ENCODE assay signal across 19 cellular contexts in the genomic region with DNA sequence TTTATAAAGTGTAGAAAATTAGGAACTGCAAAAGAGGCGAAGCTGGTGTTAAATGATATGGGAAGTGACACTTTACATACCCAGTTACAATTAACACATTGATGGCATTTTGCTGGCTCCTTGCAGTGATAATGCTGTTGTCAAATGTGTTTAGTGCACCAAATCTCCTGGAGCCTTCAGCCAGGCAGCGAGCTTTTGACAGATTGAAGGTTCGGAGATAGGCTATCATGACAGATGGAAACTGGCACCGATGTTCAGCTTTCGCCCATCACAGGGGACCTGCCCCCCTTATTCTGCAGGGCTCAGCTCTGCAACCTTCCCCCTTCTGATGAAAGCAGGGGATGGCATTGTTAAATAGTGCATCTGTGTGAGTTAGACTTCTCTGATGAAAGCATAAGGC.
"Had no signal": no experiment of that assay in that cellular context is flagged by ENCODE, and none has a peak within 500 bp of the region (broad histone marks: within the 10 kb centered on the region; RNA-seq: fewer than 3 reads in every experiment).

No MANE protein-coding gene starts in this region.

- H3K36me3 Mint-ChIP-seq: activated CD8-positive, alpha-beta memory T cell treated with anti-CD3 and anti-CD28 coated beads, Interleukin-2, amount 10 ng/mL, durations not matched to agents 7 days and 5 days; activated naive CD8-positive, alpha-beta T cell treated with anti-CD3 and anti-CD28 coated beads for 36 hours; memory B cell; naive B cell had no signal

- H3K9me3 Mint-ChIP-seq: activated naive CD8-positive, alpha-beta T cell treated with anti-CD3 and anti-CD28 coated beads for 36 hours; memory B cell; stimulated activated naive CD8-positive, alpha-beta T cell treated with anti-CD3 and anti-CD28 coated beads, Interleukin-15, amount 100 ng/mL, for 72 hours had no signal

- H3K9me3 ChIP-seq: mucosa of descending colon, right atrium auricular region, vagina had no signal

- H3K4me3 Mint-ChIP-seq: activated CD8-positive, alpha-beta memory T cell treated with anti-CD3 and anti-CD28 coated beads, Interleukin-2, amount 10 ng/mL, durations not matched to agents 7 days and 5 days; activated naive CD8-positive, alpha-beta T cell treated with anti-CD3 and anti-CD28 coated beads for 36 hours; memory B cell; naive B cell; stimulated activated naive CD8-positive, alpha-beta T cell treated with anti-CD3 and anti-CD28 coated beads, Interleukin-15, amount 100 ng/mL, for 72 hours had no signal

- H3K27me3 ChIP-seq: right atrium auricular region, vagina had no signal

- H3K27ac Mint-ChIP-seq: activated CD8-positive, alpha-beta memory T cell treated with anti-CD3 and anti-CD28 coated beads, Interleukin-2, amount 10 ng/mL, durations not matched to agents 7 days and 5 days; activated naive CD8-positive, alpha-beta T cell treated with anti-CD3 and anti-CD28 coated beads for 36 hours; memory B cell; naive B cell; progenitor cell of endocrine pancreas; stimulated activated naive CD8-positive, alpha-beta T cell treated with anti-CD3 and anti-CD28 coated beads, Interleukin-15, amount 100 ng/mL, for 72 hours had no signal

- H3K4me1 ChIP-seq: right atrium auricular region, vagina had no signal

- H3K27me3 Mint-ChIP-seq: naive B cell had no signal

- H3K4me3 ChIP-seq: hepatocyte, mucosa of descending colon, right atrium auricular region, vagina had no signal

- H3K4me1 Mint-ChIP-seq: activated CD8-positive, alpha-beta memory T cell treated with anti-CD3 and anti-CD28 coated beads, Interleukin-2, amount 10 ng/mL, durations not matched to agents 7 days and 5 days; activated naive CD8-positive, alpha-beta T cell treated with anti-CD3 and anti-CD28 coated beads for 36 hours; memory B cell; naive B cell; stimulated activated naive CD8-positive, alpha-beta T cell treated with anti-CD3 and anti-CD28 coated beads, Interleukin-15, amount 100 ng/mL, for 72 hours had no signal

- H3K27ac ChIP-seq: hepatocyte, right atrium auricular region, vagina, WERI-Rb-1 had no signal

- DNase-seq: activated CD4-positive, alpha-beta T cell treated with anti-CD3 and anti-CD28 coated beads, Interleukin-2, amount 50 U/mL, for 48 hours; activated CD8-positive, alpha-beta memory T cell treated with anti-CD3 and anti-CD28 coated beads, Interleukin-2, amount 10 ng/mL, durations not matched to agents 7 days and 5 days; activated naive CD4-positive, alpha-beta T cell; activated naive CD8-positive, alpha-beta T cell treated with anti-CD3 and anti-CD28 coated beads for 36 hours; amniotic stem cell; dermis blood vessel endothelial cell; effector memory CD4-positive, alpha-beta T cell; mucosa of descending colon; naive B cell; nucleus accumbens; stimulated activated naive CD8-positive, alpha-beta T cell treated with anti-CD3 and anti-CD28 coated beads, Interleukin-15, amount 100 ng/mL, for 72 hours; T-helper 2 cell; trophoblast cell; WERI-Rb-1 had no signal

- H3K36me3 ChIP-seq: right atrium auricular region, vagina, WERI-Rb-1 had no signal
